Comparison of ENCODE assay signal across 8 cellular contexts in genomic region chr10:73773152-73773879, GRCh38. TPM values are rescaled to one million over a fixed set of nuclear protein-coding genes. Genes with fewer than 3 reads are reported as not detected.
DNase-seq lines count a peak whose midpoint lies in the region; ATAC-seq and TF ChIP-seq lines count a peak whose summit lies in the region.

No MANE protein-coding gene starts in this region.

- in situ Hi-C loops in astrocyte of the spinal cord (cut with HindIII; ENCODE audit: low sequenced_read_pairs) = no loop called here

- TF ChIP-seq RAD21 in Ishikawa (IDR thresholded peaks at IDR 0.05; ENCODE audit: low read depth) (no peak), liver (IDR thresholded peaks at IDR 0.05) (no peak)

- peak overlapping the region; percentile 82 for H3K4me3 ChIP-seq in astrocyte of the spinal cord (ENCODE audit: low read depth, low read length)
- H3K4me3 ChIP-seq in liver (ENCODE audit: low read depth in 1 of 3, low read length in 3 of 3) = peak overlapping the region; percentile 80 to 95 (median 90)
- H3K4me3 ChIP-seq in thoracic aorta = peak overlapping the region; percentile 93

- ATAC-seq in GM18498 (IDR thresholded peaks at IDR 0.05; ENCODE audit: unreplicated experiment) = peak; percentile 4
- ATAC-seq in thoracic aorta (ENCODE audit: insufficient number of reproducible peaks, low FRiP score, low read depth) = no peak

- no peak for DNase-seq in astrocyte of the spinal cord (ENCODE audit: low read depth, low spot score)
- DNase-seq in thoracic aorta (ENCODE audit: low spot score) = no peak
- DNase-seq in SHP77 (lab: John Stamatoyannopoulos, UW) = no peak
- no peak for DNase-seq in SK-N-DZ (ENCODE audit: low spot score)
- DNase-seq in SIG-M5 (lab: John Stamatoyannopoulos, UW) = no peak

- H3K27me3 ChIP-seq in liver (ENCODE audit: control insufficient read depth in 4 of 4, insufficient read depth in 4 of 4, low read length in 3 of 4) (no peaks in the 10 kb centered on the region), thoracic aorta (replicated peaks; ENCODE audit: insufficient read depth) (no peaks in the 10 kb centered on the region)

- no peaks in the 10 kb centered on the region for H3K9me3 ChIP-seq in liver (ENCODE audit: control insufficient read depth in 4 of 4, low read length in 3 of 4)
- no peaks in the 10 kb centered on the region for H3K9me3 ChIP-seq in thoracic aorta

- TF ChIP-seq EP300 in Ishikawa (IDR thresholded peaks at IDR 0.05; ENCODE audit: borderline replicate concordance) = 0 out of 2 replicates have a peak, but pooled peaks have one; percentile 4

- TF ChIP-seq CTCF in astrocyte of the spinal cord (IDR thresholded peaks at IDR 0.05; ENCODE audit: low read depth, low read length) (no peak), liver (IDR thresholded peaks at IDR 0.05; ENCODE audit: low read depth, low read length, missing input control) (no peak), thoracic aorta (IDR thresholded peaks at IDR 0.05) (no peak)

- H3K36me3 ChIP-seq in liver (ENCODE audit: control insufficient read depth in 4 of 4, insufficient read depth in 3 of 4, low read depth in 1 of 4, low read length in 3 of 4) (peaks cover 11 to 37% (median 27%) of the 10 kb centered on the region in 4 donors), thoracic aorta (peaks cover 31% of the 10 kb centered on the region)

- H3K4me1 ChIP-seq in liver (ENCODE audit: control insufficient read depth in 4 of 4, insufficient read depth in 4 of 4, low read length in 3 of 4) (peaks cover 6 to 28% (median 25%) of the 10 kb centered on the region in 4 donors), thoracic aorta (ENCODE audit: control insufficient read depth in 1 of 2, low read depth in 2 of 2) (peaks cover 28 to 38% of the 10 kb centered on the region in 2 donors)

- H3K27ac ChIP-seq in liver (ENCODE audit: low read depth in 1 of 2, low read length in 2 of 2) (peak overlapping the region; percentile 99 to 100), thoracic aorta (peak overlapping the region; percentile 92 to 96)

- whole genome bisulfite sequencing in liver = 10% methylated on average over 29 of the region's 29 CpGs

- peak overlapping the region; percentile 14 to 68 for H3K9ac ChIP-seq in liver (ENCODE audit: low read depth in 1 of 2, low read length in 2 of 2)

TF ChIP-seq in Ishikawa, 13 proteins besides CTCF, POLR2A, EP300 and RAD21 (continues in another document):
- TF ChIP-seq NFIC (IDR thresholded peaks at IDR 0.05) (no peak), USF1 (IDR thresholded peaks at IDR 0.05) (no peak), TAF1 (IDR thresholded peaks at IDR 0.05; ENCODE audit: low read depth) (no peak), FOXM1 (IDR thresholded peaks at IDR 0.05; ENCODE audit: borderline replicate concordance, low read depth) (no peak), TCF12 (IDR thresholded peaks at IDR 0.05; ENCODE audit: low read depth) (no peak), YY1 (IDR thresholded peaks at IDR 0.05; ENCODE audit: low read depth) (no peak), EGR1 (IDR thresholded peaks at IDR 0.05) (no peak), ZBTB7A (IDR thresholded peaks at IDR 0.05; ENCODE audit: low read depth) (no peak), TEAD4 (IDR thresholded peaks at IDR 0.05) (no peak), CREB1 (IDR thresholded peaks at IDR 0.05; ENCODE audit: low read depth) (no peak)

TF ChIP-seq in liver, 16 proteins besides CTCF, POLR2A, EP300 and RAD21:
- TF ChIP-seq RXRA (IDR thresholded peaks at IDR 0.05) (no peak), FOXA2 (IDR thresholded peaks at IDR 0.05) (no peak), MAX (IDR thresholded peaks at IDR 0.05) (no peak), JUND (IDR thresholded peaks at IDR 0.05) (no peak), EGR1 (IDR thresholded peaks at IDR 0.05; ENCODE audit: low read depth in 2 of 2) (no peak), YY1 (IDR thresholded peaks at IDR 0.05) (no peak), NR2F2 (IDR thresholded peaks at IDR 0.05) (no peak), GABPA (IDR thresholded peaks at IDR 0.05 in 1 of 2, conservative IDR thresholded peaks at IDR 0.05 in 1 of 2) (no peak), ZBTB33 (IDR thresholded peaks at IDR 0.05) (no peak), SP1 (IDR thresholded peaks at IDR 0.05) (no peak), TAF1 (conservative IDR thresholded peaks at IDR 0.05) (no peak)
- TF ChIP-seq, protein P1, sequence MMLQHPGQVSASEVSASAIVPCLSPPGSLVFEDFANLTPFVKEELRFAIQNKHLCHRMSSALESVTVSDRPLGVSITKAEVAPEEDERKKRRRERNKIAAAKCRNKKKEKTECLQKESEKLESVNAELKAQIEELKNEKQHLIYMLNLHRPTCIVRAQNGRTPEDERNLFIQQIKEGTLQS (IDR thresholded peaks at IDR 0.05) = no peak

RNA-seq across cellular contexts. Expression of gene CHCHD1, which starts 8.5 kb away (rescaled TPM):
- 10 to 100 TPM in 1 of 2 donors, 1 to 10 TPM in 1; 7.6 to 13.7 TPM for total RNA-seq in liver
- polyA plus RNA-seq in liver = 10 to 100 TPM; 32.5 to 47.4 TPM
- total RNA-seq in thoracic aorta = 10 to 100 TPM; 20.7 to 22.6 TPM
- 84.2 and 89.9 TPM in 2 replicates for polyA plus RNA-seq in SK-N-DZ (2014; cell fraction: cytosol; rRNA removed)
- 63.6 and 77.6 TPM in 2 replicates for polyA plus RNA-seq in SK-N-DZ (2014; cell fraction: nucleus; rRNA removed)

RNA-seq across cellular contexts. Expression of gene ZSWIM8, which starts 12.1 kb away (rescaled TPM):
- total RNA-seq in liver (10 to 100 TPM; 35.3 to 66.2 TPM), thoracic aorta (100 to 1,000 TPM; 126 to 144 TPM)
- polyA plus RNA-seq in liver = 10 to 100 TPM; 33.3 to 53.4 TPM
- polyA plus RNA-seq in SK-N-DZ (2014; cell fraction: cytosol; rRNA removed) = 21.0 and 28.0 TPM in 2 replicates
- 96.2 and 138 TPM in 2 replicates for polyA plus RNA-seq in SK-N-DZ (2014; cell fraction: nucleus; rRNA removed)

RNA-seq across cellular contexts. Expression of gene SEC24C, which starts 29.1 kb away (rescaled TPM):
- 10 to 100 TPM; 41.4 to 48.1 TPM for total RNA-seq in liver
- polyA plus RNA-seq in liver = 10 to 100 TPM; 15.0 to 40.5 TPM
- 10 to 100 TPM; 55.7 to 80.1 TPM for total RNA-seq in thoracic aorta
- 42.0 and 45.4 TPM in 2 replicates for polyA plus RNA-seq in SK-N-DZ (2014; cell fraction: cytosol; rRNA removed)
- 60.6 and 84.9 TPM in 2 replicates for polyA plus RNA-seq in SK-N-DZ (2014; cell fraction: nucleus; rRNA removed)

RNA-seq across cellular contexts. Expression of gene NDST2, which starts 38.1 kb away (rescaled TPM):
- 10 to 100 TPM; 11.4 to 14.0 TPM for total RNA-seq in liver
- 1 to 10 TPM; 6.5 to 7.6 TPM for polyA plus RNA-seq in liver
- total RNA-seq in thoracic aorta = 10 to 100 TPM; 55.0 to 78.2 TPM
- polyA plus RNA-seq in SK-N-DZ (2014; cell fraction: cytosol; rRNA removed) = 21.1 and 22.4 TPM in 2 replicates
- polyA plus RNA-seq in SK-N-DZ (2014; cell fraction: nucleus; rRNA removed) = 34.4 and 36.5 TPM in 2 replicates
